1 cellular context compared by ENCODE assay signal in the genomic region with DNA sequence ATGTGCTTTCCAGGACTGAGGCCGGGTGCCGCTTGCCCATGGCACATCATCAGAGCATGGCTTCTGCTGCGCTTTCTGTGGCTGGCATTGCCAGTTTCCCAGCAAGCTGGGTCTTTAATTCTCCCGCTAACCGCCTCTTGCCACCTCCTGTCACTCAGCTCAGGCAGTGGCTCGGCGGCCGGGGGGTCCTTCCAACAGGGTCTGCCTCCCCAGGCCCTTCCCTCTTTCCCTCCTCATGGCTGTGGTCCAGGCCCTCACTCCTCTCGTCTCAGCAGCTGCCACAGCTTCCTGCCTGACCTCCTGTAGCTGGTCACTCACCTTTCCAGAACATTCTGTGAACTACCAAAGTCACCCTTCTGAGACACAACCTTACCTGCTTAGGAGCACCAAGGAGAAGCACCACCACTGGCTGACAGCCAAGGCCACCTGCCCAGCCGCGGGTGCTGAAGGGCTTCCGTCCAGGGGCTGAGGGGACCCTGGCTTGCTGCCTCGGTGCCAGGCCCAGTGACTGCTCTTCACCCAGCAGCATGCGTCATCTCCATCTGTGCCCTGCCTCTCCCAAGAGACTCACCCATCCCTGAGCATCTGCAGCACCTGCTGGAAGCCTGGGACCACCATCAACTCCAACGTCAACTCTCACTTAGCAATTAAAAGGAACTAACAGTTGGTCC.
TF ChIP-seq lines count a peak whose summit lies in the region.

No MANE protein-coding gene starts in this region.

TF ChIP-seq in HepG2, 621 proteins besides CTCF, POLR2A, EP300 and RAD21:
- TF ChIP-seq RFXAP (CRISPR knock-in tag; IDR thresholded peaks at IDR 0.05; ENCODE audit: borderline replicate concordance) (no peak), ZBTB7A (CRISPR knock-in tag; IDR thresholded peaks at IDR 0.05) (no peak), ZMYM4 (CRISPR knock-in tag; IDR thresholded peaks at IDR 0.05) (no peak), YY1 (IDR thresholded peaks at IDR 0.05; ENCODE audit: insufficient read depth, insufficient replicate concordance, low read depth, low read length) (no peak), MAFG (CRISPR knock-in tag; IDR thresholded peaks at IDR 0.05) (no peak), SPEN (CRISPR knock-in tag; IDR thresholded peaks at IDR 0.05; ENCODE audit: low read depth) (no peak), NR1H2 (CRISPR knock-in tag; IDR thresholded peaks at IDR 0.05; ENCODE audit: borderline replicate concordance, low read depth) (no peak), BHLHE40 (IDR thresholded peaks at IDR 0.05; ENCODE audit: low read length) (no peak), NR2F2 (IDR thresholded peaks at IDR 0.05; ENCODE audit: borderline replicate concordance, low read depth) (no peak)
- TF ChIP-seq, protein P1, sequence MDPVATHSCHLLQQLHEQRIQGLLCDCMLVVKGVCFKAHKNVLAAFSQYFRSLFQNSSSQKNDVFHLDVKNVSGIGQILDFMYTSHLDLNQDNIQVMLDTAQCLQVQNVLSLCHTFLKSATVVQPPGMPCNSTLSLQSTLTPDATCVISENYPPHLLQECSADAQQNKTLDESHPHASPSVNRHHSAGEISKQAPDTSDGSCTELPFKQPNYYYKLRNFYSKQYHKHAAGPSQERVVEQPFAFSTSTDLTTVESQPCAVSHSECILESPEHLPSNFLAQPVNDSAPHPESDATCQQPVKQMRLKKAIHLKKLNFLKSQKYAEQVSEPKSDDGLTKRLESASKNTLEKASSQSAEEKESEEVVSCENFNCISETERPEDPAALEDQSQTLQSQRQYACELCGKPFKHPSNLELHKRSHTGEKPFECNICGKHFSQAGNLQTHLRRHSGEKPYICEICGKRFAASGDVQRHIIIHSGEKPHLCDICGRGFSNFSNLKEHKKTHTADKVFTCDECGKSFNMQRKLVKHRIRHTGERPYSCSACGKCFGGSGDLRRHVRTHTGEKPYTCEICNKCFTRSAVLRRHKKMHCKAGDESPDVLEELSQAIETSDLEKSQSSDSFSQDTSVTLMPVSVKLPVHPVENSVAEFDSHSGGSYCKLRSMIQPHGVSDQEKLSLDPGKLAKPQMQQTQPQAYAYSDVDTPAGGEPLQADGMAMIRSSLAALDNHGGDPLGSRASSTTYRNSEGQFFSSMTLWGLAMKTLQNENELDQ (CRISPR knock-in tag; IDR thresholded peaks at IDR 0.05; ENCODE audit: borderline replicate concordance): no peak
